1 cellular context compared by ENCODE assay signal in the genomic region with DNA sequence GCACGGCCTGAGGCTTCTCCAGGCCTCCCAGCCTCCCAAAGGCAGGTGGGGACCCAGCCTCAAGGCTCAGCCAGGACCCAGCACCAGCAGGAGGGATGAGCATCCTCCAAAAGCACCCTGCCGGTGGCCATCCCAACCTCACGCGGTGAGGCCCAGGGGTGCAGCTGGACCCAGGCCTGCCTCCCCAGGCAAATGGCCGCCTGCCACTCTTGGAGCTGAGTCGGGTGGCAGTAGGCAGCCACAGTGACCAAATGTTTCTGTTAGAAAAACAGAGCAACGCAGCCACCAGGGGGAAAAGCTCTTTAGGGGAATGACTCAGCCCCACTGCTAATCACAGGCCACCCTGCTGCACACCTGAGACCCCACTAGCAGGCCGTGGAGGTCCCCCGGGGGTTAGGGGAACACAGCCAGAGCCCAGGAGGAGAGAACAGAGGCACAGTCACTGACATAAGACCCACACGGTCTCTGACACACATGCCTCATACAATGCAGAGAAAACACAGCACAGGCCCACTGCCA.
TF ChIP-seq lines count a peak whose summit lies in the region.

No MANE protein-coding gene starts in this region.

TF ChIP-seq in HepG2, 621 proteins besides CTCF, POLR2A, EP300 and RAD21 (continued from another document and continues in another):
- TF ChIP-seq ZSCAN5A (CRISPR knock-in tag; IDR thresholded peaks at IDR 0.05; ENCODE audit: borderline replicate concordance) (no peak), SP140L (CRISPR knock-in tag; IDR thresholded peaks at IDR 0.05; ENCODE audit: borderline replicate concordance) (no peak), NFATC3 (CRISPR knock-in tag; IDR thresholded peaks at IDR 0.05) (no peak), AHR (CRISPR knock-in tag; IDR thresholded peaks at IDR 0.05) (0 out of 2 replicates have a peak, but pooled peaks have one; percentile 33), MAFF (IDR thresholded peaks at IDR 0.05; ENCODE audit: low read depth, low read length) (no peak), HNRNPLL (IDR thresholded peaks at IDR 0.05; ENCODE audit: low read depth, low read length, poor library complexity, severe bottlenecking) (peak; percentile 13), FOXA3 (CRISPR knock-in tag; IDR thresholded peaks at IDR 0.05) (no peak), TCF7L2 (IDR thresholded peaks at IDR 0.05; ENCODE audit: low read depth, low read length) (no peak), TEAD2 (CRISPR knock-in tag; IDR thresholded peaks at IDR 0.05) (no peak), SP2 (CRISPR knock-in tag; IDR thresholded peaks at IDR 0.05) (no peak), DNMT3B (CRISPR knock-in tag; conservative IDR thresholded peaks at IDR 0.05) (no peak), GATAD2A (CRISPR knock-in tag; IDR thresholded peaks at IDR 0.05) (no peak), ZNF343 (CRISPR knock-in tag; IDR thresholded peaks at IDR 0.05) (no peak), BCL3 (CRISPR knock-in tag; IDR thresholded peaks at IDR 0.05) (0 out of 2 replicates have a peak, but pooled peaks have one; percentile 30), JDP2 (CRISPR knock-in tag; IDR thresholded peaks at IDR 0.05; ENCODE audit: borderline replicate concordance) (no peak), CBX2 (IDR thresholded peaks at IDR 0.05; ENCODE audit: low read depth, low read length) (no peak), CBX2 (CRISPR knock-in tag; IDR thresholded peaks at IDR 0.05; ENCODE audit: low read depth) (no peak), IRX3 (CRISPR knock-in tag; IDR thresholded peaks at IDR 0.05; ENCODE audit: borderline replicate concordance, low read depth) (no peak), TOPORS (CRISPR knock-in tag; IDR thresholded peaks at IDR 0.05) (no peak), KLF13 (CRISPR knock-in tag; IDR thresholded peaks at IDR 0.05) (0 out of 2 replicates have a peak, but pooled peaks have one; percentile 54), SIN3B (IDR thresholded peaks at IDR 0.05; ENCODE audit: low read length) (no peak), ZNF550 (CRISPR knock-in tag; IDR thresholded peaks at IDR 0.05; ENCODE audit: borderline replicate concordance) (peak; percentile 50; the same call in 1 of the 2 replicates), HNF4G (IDR thresholded peaks at IDR 0.05; ENCODE audit: borderline replicate concordance, low read depth, low read length) (no peak), HNF4G (CRISPR knock-in tag; IDR thresholded peaks at IDR 0.05; ENCODE audit: borderline replicate concordance, low read depth) (no peak), SUZ12 (IDR thresholded peaks at IDR 0.05; ENCODE audit: low read depth, low read length) (no peak), ZSCAN9 (CRISPR knock-in tag; IDR thresholded peaks at IDR 0.05; ENCODE audit: borderline replicate concordance) (no peak), ZNF792 (CRISPR knock-in tag; IDR thresholded peaks at IDR 0.05) (no peak), ETS1 (CRISPR knock-in tag; IDR thresholded peaks at IDR 0.05) (no peak), SRF (IDR thresholded peaks at IDR 0.05; ENCODE audit: low read depth, low read length) (no peak), MTF2 (CRISPR knock-in tag; IDR thresholded peaks at IDR 0.05; ENCODE audit: borderline replicate concordance) (no peak), ZNF329 (CRISPR knock-in tag; IDR thresholded peaks at IDR 0.05; ENCODE audit: low read depth) (no peak), SIX1 (CRISPR knock-in tag; IDR thresholded peaks at IDR 0.05; ENCODE audit: borderline replicate concordance) (no peak), TFE3 (CRISPR knock-in tag; IDR thresholded peaks at IDR 0.05) (no peak), ZNF724P (CRISPR knock-in tag; IDR thresholded peaks at IDR 0.05; ENCODE audit: borderline replicate concordance) (no peak), CCDC6 (CRISPR knock-in tag; IDR thresholded peaks at IDR 0.05) (no peak), ZNF446 (CRISPR knock-in tag; IDR thresholded peaks at IDR 0.05) (no peak), ZFYVE20 (CRISPR knock-in tag; IDR thresholded peaks at IDR 0.05; ENCODE audit: borderline replicate concordance, low read depth) (no peak), ZNF615 (CRISPR knock-in tag; IDR thresholded peaks at IDR 0.05; ENCODE audit: borderline replicate concordance) (no peak), MTA3 (CRISPR knock-in tag; IDR thresholded peaks at IDR 0.05) (no peak), AKAP8 (CRISPR knock-in tag; IDR thresholded peaks at IDR 0.05) (no peak), THYN1 (CRISPR knock-in tag; IDR thresholded peaks at IDR 0.05; ENCODE audit: borderline replicate concordance, low read depth) (no peak), SRSF9 (IDR thresholded peaks at IDR 0.05; ENCODE audit: borderline replicate concordance, insufficient read depth, low read depth, low read length, poor library complexity, severe bottlenecking) (no peak), GMEB1 (CRISPR knock-in tag; IDR thresholded peaks at IDR 0.05; ENCODE audit: borderline replicate concordance) (no peak), ZNF652 (CRISPR knock-in tag; IDR thresholded peaks at IDR 0.05; ENCODE audit: borderline replicate concordance, low read depth) (no peak), TBX2 (CRISPR knock-in tag; IDR thresholded peaks at IDR 0.05; ENCODE audit: borderline replicate concordance) (no peak), KDM3A (CRISPR knock-in tag; IDR thresholded peaks at IDR 0.05; ENCODE audit: low read depth) (no peak), ZNF777 (CRISPR knock-in tag; IDR thresholded peaks at IDR 0.05) (no peak), ZMYM4 (CRISPR knock-in tag; IDR thresholded peaks at IDR 0.05) (no peak), KDM2A (CRISPR knock-in tag; IDR thresholded peaks at IDR 0.05; ENCODE audit: borderline replicate concordance, low read depth) (no peak), YY1 (IDR thresholded peaks at IDR 0.05; ENCODE audit: insufficient read depth, insufficient replicate concordance, low read depth, low read length) (peak; percentile 52), NFRKB (IDR thresholded peaks at IDR 0.05) (no peak)
- TF ChIP-seq, protein P1, sequence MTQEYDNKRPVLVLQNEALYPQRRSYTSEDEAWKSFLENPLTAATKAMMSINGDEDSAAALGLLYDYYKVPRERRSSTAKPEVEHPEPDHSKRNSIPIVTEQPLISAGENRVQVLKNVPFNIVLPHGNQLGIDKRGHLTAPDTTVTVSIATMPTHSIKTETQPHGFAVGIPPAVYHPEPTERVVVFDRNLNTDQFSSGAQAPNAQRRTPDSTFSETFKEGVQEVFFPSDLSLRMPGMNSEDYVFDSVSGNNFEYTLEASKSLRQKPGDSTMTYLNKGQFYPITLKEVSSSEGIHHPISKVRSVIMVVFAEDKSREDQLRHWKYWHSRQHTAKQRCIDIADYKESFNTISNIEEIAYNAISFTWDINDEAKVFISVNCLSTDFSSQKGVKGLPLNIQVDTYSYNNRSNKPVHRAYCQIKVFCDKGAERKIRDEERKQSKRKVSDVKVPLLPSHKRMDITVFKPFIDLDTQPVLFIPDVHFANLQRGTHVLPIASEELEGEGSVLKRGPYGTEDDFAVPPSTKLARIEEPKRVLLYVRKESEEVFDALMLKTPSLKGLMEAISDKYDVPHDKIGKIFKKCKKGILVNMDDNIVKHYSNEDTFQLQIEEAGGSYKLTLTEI (CRISPR knock-in tag; conservative IDR thresholded peaks at IDR 0.05) = no peak
- TF ChIP-seq, protein P2, sequence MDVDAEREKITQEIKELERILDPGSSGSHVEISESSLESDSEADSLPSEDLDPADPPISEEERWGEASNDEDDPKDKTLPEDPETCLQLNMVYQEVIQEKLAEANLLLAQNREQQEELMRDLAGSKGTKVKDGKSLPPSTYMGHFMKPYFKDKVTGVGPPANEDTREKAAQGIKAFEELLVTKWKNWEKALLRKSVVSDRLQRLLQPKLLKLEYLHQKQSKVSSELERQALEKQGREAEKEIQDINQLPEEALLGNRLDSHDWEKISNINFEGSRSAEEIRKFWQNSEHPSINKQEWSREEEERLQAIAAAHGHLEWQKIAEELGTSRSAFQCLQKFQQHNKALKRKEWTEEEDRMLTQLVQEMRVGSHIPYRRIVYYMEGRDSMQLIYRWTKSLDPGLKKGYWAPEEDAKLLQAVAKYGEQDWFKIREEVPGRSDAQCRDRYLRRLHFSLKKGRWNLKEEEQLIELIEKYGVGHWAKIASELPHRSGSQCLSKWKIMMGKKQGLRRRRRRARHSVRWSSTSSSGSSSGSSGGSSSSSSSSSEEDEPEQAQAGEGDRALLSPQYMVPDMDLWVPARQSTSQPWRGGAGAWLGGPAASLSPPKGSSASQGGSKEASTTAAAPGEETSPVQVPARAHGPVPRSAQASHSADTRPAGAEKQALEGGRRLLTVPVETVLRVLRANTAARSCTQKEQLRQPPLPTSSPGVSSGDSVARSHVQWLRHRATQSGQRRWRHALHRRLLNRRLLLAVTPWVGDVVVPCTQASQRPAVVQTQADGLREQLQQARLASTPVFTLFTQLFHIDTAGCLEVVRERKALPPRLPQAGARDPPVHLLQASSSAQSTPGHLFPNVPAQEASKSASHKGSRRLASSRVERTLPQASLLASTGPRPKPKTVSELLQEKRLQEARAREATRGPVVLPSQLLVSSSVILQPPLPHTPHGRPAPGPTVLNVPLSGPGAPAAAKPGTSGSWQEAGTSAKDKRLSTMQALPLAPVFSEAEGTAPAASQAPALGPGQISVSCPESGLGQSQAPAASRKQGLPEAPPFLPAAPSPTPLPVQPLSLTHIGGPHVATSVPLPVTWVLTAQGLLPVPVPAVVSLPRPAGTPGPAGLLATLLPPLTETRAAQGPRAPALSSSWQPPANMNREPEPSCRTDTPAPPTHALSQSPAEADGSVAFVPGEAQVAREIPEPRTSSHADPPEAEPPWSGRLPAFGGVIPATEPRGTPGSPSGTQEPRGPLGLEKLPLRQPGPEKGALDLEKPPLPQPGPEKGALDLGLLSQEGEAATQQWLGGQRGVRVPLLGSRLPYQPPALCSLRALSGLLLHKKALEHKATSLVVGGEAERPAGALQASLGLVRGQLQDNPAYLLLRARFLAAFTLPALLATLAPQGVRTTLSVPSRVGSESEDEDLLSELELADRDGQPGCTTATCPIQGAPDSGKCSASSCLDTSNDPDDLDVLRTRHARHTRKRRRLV (CRISPR knock-in tag; IDR thresholded peaks at IDR 0.05) = 0 out of 2 replicates have a peak, but pooled peaks have one; percentile 14
- TF ChIP-seq, protein P3, sequence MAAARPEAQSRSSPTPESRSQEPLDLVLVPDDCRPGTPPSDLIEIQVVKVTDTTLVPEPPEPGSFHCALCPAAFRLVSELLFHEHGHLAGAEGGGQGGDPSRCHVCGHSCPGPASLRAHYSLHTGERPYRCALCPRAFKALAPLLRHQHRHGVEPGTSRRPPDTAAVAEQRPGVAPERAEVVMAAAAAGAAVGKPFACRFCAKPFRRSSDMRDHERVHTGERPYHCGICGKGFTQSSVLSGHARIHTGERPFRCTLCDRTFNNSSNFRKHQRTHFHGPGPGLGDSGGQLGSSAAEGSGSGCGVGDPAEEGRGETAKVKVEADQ (CRISPR knock-in tag; IDR thresholded peaks at IDR 0.05; ENCODE audit: borderline replicate concordance) = no peak
